Comparison of ENCODE assay signal across 1 cellular context in the genomic region with DNA sequence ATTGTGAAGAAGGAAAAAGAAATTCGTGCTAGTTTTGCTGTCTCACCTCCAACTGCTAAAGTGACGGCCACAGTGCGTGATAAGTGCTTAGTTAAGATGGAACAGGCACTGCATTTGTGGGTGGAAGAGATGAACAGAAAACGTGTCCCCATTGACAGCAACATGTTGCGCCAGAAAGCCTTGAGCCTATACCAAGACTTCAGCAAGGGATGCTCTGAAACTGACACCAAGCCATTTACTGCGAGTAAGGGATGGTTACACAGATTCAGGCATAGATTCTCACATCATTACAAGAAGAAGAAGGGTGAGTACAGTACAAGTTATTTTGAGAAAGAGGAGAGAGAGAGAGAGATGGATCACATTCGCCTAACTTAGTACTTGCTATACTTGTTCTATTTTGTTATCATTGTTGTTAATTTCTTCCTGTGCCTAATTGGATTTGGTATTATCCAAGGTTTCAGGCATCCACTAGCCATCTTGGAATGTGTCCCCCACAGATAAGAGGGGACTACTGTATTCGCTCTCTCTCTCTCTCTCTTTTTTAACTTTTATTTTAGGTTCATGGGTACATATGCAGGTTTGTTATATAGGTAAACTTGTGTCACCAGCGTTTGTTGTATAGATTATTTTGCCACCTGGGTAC.
TF ChIP-seq lines count a peak whose summit lies in the region.

No MANE protein-coding gene starts in this region.

TF ChIP-seq in GM12878, 131 proteins besides CTCF, POLR2A, EP300 and RAD21:
- TF ChIP-seq BACH1 (IDR thresholded peaks at IDR 0.05; ENCODE audit: borderline replicate concordance) (0 out of 2 replicates have a peak, but pooled peaks have one; percentile 15), ZBED1 (IDR thresholded peaks at IDR 0.05; ENCODE audit: borderline replicate concordance) (0 out of 2 replicates have a peak, but pooled peaks have one; percentile 3), ZNF24 (IDR thresholded peaks at IDR 0.05) (0 out of 2 replicates have a peak, but pooled peaks have one; percentile 7), SMARCA5 (IDR thresholded peaks at IDR 0.05) (0 out of 2 replicates have a peak, but pooled peaks have one; percentile 12)
- TF ChIP-seq, protein P1, sequence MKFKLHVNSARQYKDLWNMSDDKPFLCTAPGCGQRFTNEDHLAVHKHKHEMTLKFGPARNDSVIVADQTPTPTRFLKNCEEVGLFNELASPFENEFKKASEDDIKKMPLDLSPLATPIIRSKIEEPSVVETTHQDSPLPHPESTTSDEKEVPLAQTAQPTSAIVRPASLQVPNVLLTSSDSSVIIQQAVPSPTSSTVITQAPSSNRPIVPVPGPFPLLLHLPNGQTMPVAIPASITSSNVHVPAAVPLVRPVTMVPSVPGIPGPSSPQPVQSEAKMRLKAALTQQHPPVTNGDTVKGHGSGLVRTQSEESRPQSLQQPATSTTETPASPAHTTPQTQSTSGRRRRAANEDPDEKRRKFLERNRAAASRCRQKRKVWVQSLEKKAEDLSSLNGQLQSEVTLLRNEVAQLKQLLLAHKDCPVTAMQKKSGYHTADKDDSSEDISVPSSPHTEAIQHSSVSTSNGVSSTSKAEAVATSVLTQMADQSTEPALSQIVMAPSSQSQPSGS (IDR thresholded peaks at IDR 0.05; ENCODE audit: low read length): 0 out of 2 replicates have a peak, but pooled peaks have one; percentile 18
